Comparison of ENCODE assay signal across 1 cellular context in genomic region chr22:45240810-45241631, GRCh38.
TF ChIP-seq lines count a peak whose summit lies in the region.

Gene KIAA0930 (minus strand): TSS chr22:45240894. CDS start chr22:45240703, 191 bp downstream.

TF ChIP-seq in HEK293, 187 proteins besides CTCF, POLR2A, EP300 and RAD21 (continued from another document):
- TF ChIP-seq, protein P1, sequence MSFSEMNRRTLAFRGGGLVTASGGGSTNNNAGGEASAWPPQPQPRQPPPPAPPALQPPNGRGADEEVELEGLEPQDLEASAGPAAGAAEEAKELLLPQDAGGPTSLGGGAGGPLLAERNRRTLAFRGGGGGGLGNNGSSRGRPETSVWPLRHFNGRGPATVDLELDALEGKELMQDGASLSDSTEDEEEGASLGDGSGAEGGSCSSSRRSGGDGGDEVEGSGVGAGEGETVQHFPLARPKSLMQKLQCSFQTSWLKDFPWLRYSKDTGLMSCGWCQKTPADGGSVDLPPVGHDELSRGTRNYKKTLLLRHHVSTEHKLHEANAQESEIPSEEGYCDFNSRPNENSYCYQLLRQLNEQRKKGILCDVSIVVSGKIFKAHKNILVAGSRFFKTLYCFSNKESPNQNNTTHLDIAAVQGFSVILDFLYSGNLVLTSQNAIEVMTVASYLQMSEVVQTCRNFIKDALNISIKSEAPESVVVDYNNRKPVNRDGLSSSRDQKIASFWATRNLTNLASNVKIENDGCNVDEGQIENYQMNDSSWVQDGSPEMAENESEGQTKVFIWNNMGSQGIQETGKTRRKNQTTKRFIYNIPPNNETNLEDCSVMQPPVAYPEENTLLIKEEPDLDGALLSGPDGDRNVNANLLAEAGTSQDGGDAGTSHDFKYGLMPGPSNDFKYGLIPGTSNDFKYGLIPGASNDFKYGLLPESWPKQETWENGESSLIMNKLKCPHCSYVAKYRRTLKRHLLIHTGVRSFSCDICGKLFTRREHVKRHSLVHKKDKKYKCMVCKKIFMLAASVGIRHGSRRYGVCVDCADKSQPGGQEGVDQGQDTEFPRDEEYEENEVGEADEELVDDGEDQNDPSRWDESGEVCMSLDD (tag by site-specific recombination; IDR thresholded peaks at IDR 0.05) = peak; percentile 49
- no peak for TF ChIP-seq ZNF114 (tag by site-specific recombination; IDR thresholded peaks at IDR 0.05)
- TF ChIP-seq ZNF266 (tag by site-specific recombination; IDR thresholded peaks at IDR 0.05; ENCODE audit: low read depth) = no peak
- 0 out of 2 replicates have a peak, but pooled peaks have one; percentile 27 for TF ChIP-seq ZNF777 (tag by site-specific recombination; IDR thresholded peaks at IDR 0.05; ENCODE audit: borderline replicate concordance)
- TF ChIP-seq, protein P2, sequence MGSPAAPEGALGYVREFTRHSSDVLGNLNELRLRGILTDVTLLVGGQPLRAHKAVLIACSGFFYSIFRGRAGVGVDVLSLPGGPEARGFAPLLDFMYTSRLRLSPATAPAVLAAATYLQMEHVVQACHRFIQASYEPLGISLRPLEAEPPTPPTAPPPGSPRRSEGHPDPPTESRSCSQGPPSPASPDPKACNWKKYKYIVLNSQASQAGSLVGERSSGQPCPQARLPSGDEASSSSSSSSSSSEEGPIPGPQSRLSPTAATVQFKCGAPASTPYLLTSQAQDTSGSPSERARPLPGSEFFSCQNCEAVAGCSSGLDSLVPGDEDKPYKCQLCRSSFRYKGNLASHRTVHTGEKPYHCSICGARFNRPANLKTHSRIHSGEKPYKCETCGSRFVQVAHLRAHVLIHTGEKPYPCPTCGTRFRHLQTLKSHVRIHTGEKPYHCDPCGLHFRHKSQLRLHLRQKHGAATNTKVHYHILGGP (tag by site-specific recombination; IDR thresholded peaks at IDR 0.05) = no peak
- peak; percentile 76; the same call in 1 of the 2 replicates for TF ChIP-seq KLF8 (tag by site-specific recombination; IDR thresholded peaks at IDR 0.05)
- TF ChIP-seq, protein P3, sequence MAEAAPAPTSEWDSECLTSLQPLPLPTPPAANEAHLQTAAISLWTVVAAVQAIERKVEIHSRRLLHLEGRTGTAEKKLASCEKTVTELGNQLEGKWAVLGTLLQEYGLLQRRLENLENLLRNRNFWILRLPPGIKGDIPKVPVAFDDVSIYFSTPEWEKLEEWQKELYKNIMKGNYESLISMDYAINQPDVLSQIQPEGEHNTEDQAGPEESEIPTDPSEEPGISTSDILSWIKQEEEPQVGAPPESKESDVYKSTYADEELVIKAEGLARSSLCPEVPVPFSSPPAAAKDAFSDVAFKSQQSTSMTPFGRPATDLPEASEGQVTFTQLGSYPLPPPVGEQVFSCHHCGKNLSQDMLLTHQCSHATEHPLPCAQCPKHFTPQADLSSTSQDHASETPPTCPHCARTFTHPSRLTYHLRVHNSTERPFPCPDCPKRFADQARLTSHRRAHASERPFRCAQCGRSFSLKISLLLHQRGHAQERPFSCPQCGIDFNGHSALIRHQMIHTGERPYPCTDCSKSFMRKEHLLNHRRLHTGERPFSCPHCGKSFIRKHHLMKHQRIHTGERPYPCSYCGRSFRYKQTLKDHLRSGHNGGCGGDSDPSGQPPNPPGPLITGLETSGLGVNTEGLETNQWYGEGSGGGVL (tag by site-specific recombination; IDR thresholded peaks at IDR 0.05) = peak; percentile 83
- no peak for TF ChIP-seq ZNF654 (tag by site-specific recombination; IDR thresholded peaks at IDR 0.05; ENCODE audit: low read depth)
- TF ChIP-seq ZFP69B (tag by site-specific recombination; IDR thresholded peaks at IDR 0.05) = 0 out of 2 replicates have a peak, but pooled peaks have one; percentile 14
- TF ChIP-seq ZNF341 (tag by site-specific recombination; IDR thresholded peaks at IDR 0.05; ENCODE audit: low read depth) = peak; percentile 75
- TF ChIP-seq TCF7L2 (IDR thresholded peaks at IDR 0.05; ENCODE audit: borderline replicate concordance, low read depth, low read length) = no peak
- peak; percentile 64; the same call in 1 of the 2 replicates for TF ChIP-seq HIC1 (tag by site-specific recombination; IDR thresholded peaks at IDR 0.05)
- TF ChIP-seq ZFHX2 (tag by site-specific recombination; conservative IDR thresholded peaks at IDR 0.05) = peak; percentile 95
- peak; percentile 84 for TF ChIP-seq KLF1 (tag by site-specific recombination; IDR thresholded peaks at IDR 0.05)
- TF ChIP-seq ZNF335 (tag by site-specific recombination; conservative IDR thresholded peaks at IDR 0.05) = peak; percentile 51
- no peak for TF ChIP-seq ZNF747 (tag by site-specific recombination; IDR thresholded peaks at IDR 0.05)
- TF ChIP-seq PATZ1 (tag by site-specific recombination; IDR thresholded peaks at IDR 0.05) = peak; percentile 72
- no peak for TF ChIP-seq ZNF670 (tag by site-specific recombination; IDR thresholded peaks at IDR 0.05; ENCODE audit: low read depth)
- peak; percentile 89 for TF ChIP-seq ZIC2 (tag by site-specific recombination; IDR thresholded peaks at IDR 0.05)
- peak; percentile 77 for TF ChIP-seq SP2 (tag by site-specific recombination; IDR thresholded peaks at IDR 0.05)
- TF ChIP-seq SP7 (tag by site-specific recombination; IDR thresholded peaks at IDR 0.05) = 0 out of 2 replicates have a peak, but pooled peaks have one; percentile 23
- TF ChIP-seq EGR2 (tag by site-specific recombination; IDR thresholded peaks at IDR 0.05; ENCODE audit: low read depth) = peak; percentile 94
- TF ChIP-seq KLF9 (tag by site-specific recombination; IDR thresholded peaks at IDR 0.05; ENCODE audit: low read depth) = peak; percentile 38; the same call in 1 of the 2 replicates
